In genomic region chr2:240584486-240585031, GRCh38 we compare ENCODE assay signal across 8 cellular contexts. TPM values are rescaled to one million over a fixed set of nuclear protein-coding genes. Genes with fewer than 3 reads are reported as not detected.
DNase-seq lines count a peak whose midpoint lies in the region; ATAC-seq and TF ChIP-seq lines count a peak whose summit lies in the region.

No MANE protein-coding gene starts in this region.

- peak; percentile 77 for DNase-seq in A673 (ENCODE audit: low spot score)
- DNase-seq in NCI-H2196 (lab: John Stamatoyannopoulos, UW; ENCODE audit: unreplicated experiment), result peak; percentile 46
- DNase-seq in amniotic epithelial cell (ENCODE audit: low read depth), result peak; percentile 42
- no peak for DNase-seq in naive thymus-derived CD4-positive, alpha-beta T cell
- no peak for DNase-seq in stimulated activated CD4-positive, alpha-beta T cell treated with anti-CD3 and anti-CD28 coated beads, Interleukin-2, amount 100 ng/mL, for 48 hours
- no peak for DNase-seq in stimulated activated CD4-positive, alpha-beta T cell treated with anti-CD3 and anti-CD28 coated beads, Interleukin-4, amount 100 ng/mL, for 1 hour

- POLR2A ChIA-PET in A673 (lab: Charles Lee; ENCODE audit: low non-redundant PET), result no interaction called here
- POLR2A ChIA-PET in naive thymus-derived CD4-positive, alpha-beta T cell (lab: Charles Lee), result interaction anchor here (3.4 to 11.2 kb wide), 2 partner anchors 15 to 22 kb away, joined by 51 to 264 read pairs; partner anchors contain the start of genes ANKMY1, DUSP28 and RNPEPL1

- TF ChIP-seq CTCF in A673 (conservative IDR thresholded peaks at IDR 0.05; ENCODE audit: low read depth, low read length), result no peak

- peak overlapping the region; percentile 62 to 96 (median 81) for H3K4me3 Mint-ChIP-seq in naive thymus-derived CD4-positive, alpha-beta T cell

- ATAC-seq in GM18511 (IDR thresholded peaks at IDR 0.05; ENCODE audit: unreplicated experiment), result peak; percentile 68
- ATAC-seq in HG02852 (IDR thresholded peaks at IDR 0.05; ENCODE audit: unreplicated experiment), result peak; percentile 52
- ATAC-seq in naive thymus-derived CD4-positive, alpha-beta T cell, result no peak

- H3K27me3 Mint-ChIP-seq in naive thymus-derived CD4-positive, alpha-beta T cell, result no peaks in the 10 kb centered on the region

- peak overlapping the region in 4 of 9 donors; percentile 61 to 76 (median 64) for H3K27ac Mint-ChIP-seq in naive thymus-derived CD4-positive, alpha-beta T cell

- no TSS peak for BruUV-seq in A673 (replicated peaks; lab: Mats Ljungman, UMichigan)

- CTCF ChIA-PET in A673 (lab: Charles Lee), result interaction anchor here (2.8 kb wide), 1 partner anchor 18 kb away, joined by 14 read pairs; no protein-coding TSS in a partner anchor
- CTCF ChIA-PET in naive thymus-derived CD4-positive, alpha-beta T cell (lab: Charles Lee), result interaction anchor here (7.8 kb wide), 1 partner anchor 20 kb away, joined by 61 read pairs; no protein-coding TSS in a partner anchor

- H3K27ac ChIP-seq in A673 (ENCODE audit: low read depth, low read length, poor library complexity, severe bottlenecking), result peak overlapping the region; percentile 97
- peak overlapping the region; percentile 24 for H3K27ac ChIP-seq in naive thymus-derived CD4-positive, alpha-beta T cell (ENCODE audit: low read depth, low read length)

- peaks cover 0 to 21% (median 16%) of the 10 kb centered on the region in 5 donors for H3K36me3 Mint-ChIP-seq in naive thymus-derived CD4-positive, alpha-beta T cell

- no peaks in the 10 kb centered on the region for H3K9me3 ChIP-seq in A673 (ENCODE audit: low read depth, low read length, poor library complexity, severe bottlenecking)
- H3K9me3 ChIP-seq in naive thymus-derived CD4-positive, alpha-beta T cell (ENCODE audit: control insufficient read depth in 2 of 3, low read length in 3 of 3), result no peaks in the 10 kb centered on the region

- intact Hi-C loops in A673 (cut with micrococcal nuclease; ENCODE audit: unreplicated experiment), result no loop called here
- intact Hi-C loops in naive thymus-derived CD4-positive, alpha-beta T cell (cut with micrococcal nuclease), result loop anchor here in 1 of 2 donors (5.0 kb wide), 1 partner anchor 1053 kb away; the partner anchor contains the start of genes ATG4B and THAP4

- H3K36me3 ChIP-seq in A673 (ENCODE audit: insufficient read depth, low read length, poor library complexity, severe bottlenecking), result peaks cover 8% of the 10 kb centered on the region
- peaks cover 0 to 6% (median 0%) of the 10 kb centered on the region in 3 experiments for H3K36me3 ChIP-seq in naive thymus-derived CD4-positive, alpha-beta T cell (ENCODE audit: control insufficient read depth in 2 of 3, insufficient read depth in 3 of 3, low read length in 3 of 3)

- H3K4me1 Mint-ChIP-seq in naive thymus-derived CD4-positive, alpha-beta T cell, result peaks cover 44 to 83% (median 71%) of the 10 kb centered on the region in 7 donors

- no peaks in the 10 kb centered on the region for H3K27me3 ChIP-seq in A673 (replicated peaks; ENCODE audit: insufficient read depth, low read depth, low read length, poor library complexity)
- H3K27me3 ChIP-seq in naive thymus-derived CD4-positive, alpha-beta T cell (ENCODE audit: control insufficient read depth in 2 of 2, insufficient read depth in 2 of 2, low read length in 2 of 2), result no peaks in the 10 kb centered on the region

- peaks cover 28% of the 10 kb centered on the region for H3K4me1 ChIP-seq in A673 (ENCODE audit: insufficient read depth, low read length, poor library complexity, severe bottlenecking)
- H3K4me1 ChIP-seq in naive thymus-derived CD4-positive, alpha-beta T cell (ENCODE audit: control insufficient read depth in 2 of 2, insufficient read depth in 2 of 2, low read length in 2 of 2), result peaks cover 37 to 39% of the 10 kb centered on the region in 2 donors

- H3K4me3 ChIP-seq in A673 (ENCODE audit: low read depth, low read length, poor library complexity, severe bottlenecking), result peak overlapping the region; percentile 96
- no peak overlapping the region for H3K4me3 ChIP-seq in naive thymus-derived CD4-positive, alpha-beta T cell (ENCODE audit: low read length)

- peaks cover 0 to 7% (median 0%) of the 10 kb centered on the region in 11 donors for H3K9me3 Mint-ChIP-seq in naive thymus-derived CD4-positive, alpha-beta T cell

RNA-seq across cellular contexts. Expression of gene CAPN10, which starts 2.0 kb away (rescaled TPM):
- 43.4 and 43.5 TPM in 2 replicates for total RNA-seq in A673 (2021)
- 10 to 100 TPM; 54.1 to 74.8 (median 64.5) TPM for total RNA-seq in naive thymus-derived CD4-positive, alpha-beta T cell
- 10 to 100 TPM in 1 of 2 donors, 1 to 10 TPM in 1; 8.4 to 14.1 TPM for polyA plus RNA-seq in naive thymus-derived CD4-positive, alpha-beta T cell

RNA-seq across cellular contexts. Expression of gene RNPEPL1, which starts 16.3 kb away (rescaled TPM):
- total RNA-seq in A673 (2021), result 26.5 and 29.4 TPM in 2 replicates
- 100 to 1,000 TPM in 4 of 5 experiments, 10 to 100 TPM in 1; 78.5 to 126 (median 112) TPM for total RNA-seq in naive thymus-derived CD4-positive, alpha-beta T cell
- 10 to 100 TPM; 23.0 to 51.2 TPM for polyA plus RNA-seq in naive thymus-derived CD4-positive, alpha-beta T cell

RNA-seq across cellular contexts. Expression of gene DUSP28, which starts 24.4 kb away (rescaled TPM):
- 4.9 and 5.1 TPM in 2 replicates for total RNA-seq in A673 (2021)
- total RNA-seq in naive thymus-derived CD4-positive, alpha-beta T cell, result 10 to 100 TPM; 11.1 to 19.5 (median 14.7) TPM
- 10 to 100 TPM; 17.8 to 30.1 TPM for polyA plus RNA-seq in naive thymus-derived CD4-positive, alpha-beta T cell

RNA-seq across cellular contexts. Expression of gene ANKMY1, which starts 26.8 kb away (rescaled TPM):
- total RNA-seq in A673 (2021), result 21.0 and 21.8 TPM in 2 replicates
- total RNA-seq in naive thymus-derived CD4-positive, alpha-beta T cell, result 10 to 100 TPM; 33.7 to 83.4 (median 49.2) TPM
- polyA plus RNA-seq in naive thymus-derived CD4-positive, alpha-beta T cell, result 10 to 100 TPM in 1 of 2 donors, 1 to 10 TPM in 1; 7.7 to 17.5 TPM

RNA-seq across cellular contexts. Expression of gene GPR35, which starts 40.7 kb away (rescaled TPM):
- total RNA-seq in A673 (2021), result 2.7 and 2.9 TPM in 2 replicates
- total RNA-seq in naive thymus-derived CD4-positive, alpha-beta T cell, result 10 to 100 TPM in 3 of 5 experiments, 1 to 10 TPM in 2; 7.1 to 19.0 (median 10.2) TPM
- 1 to 10 TPM in 1 of 2 donors, under 1 TPM in 1; 0.20 to 1.0 TPM for polyA plus RNA-seq in naive thymus-derived CD4-positive, alpha-beta T cell

Comparison
In these comparisons a context has a peak if more than half of its experiments do, and no peak if none do; other contexts are left out.
1. DNase-seq: peak in A673 (single experiment), NCI-H2196 (single experiment) and amniotic epithelial cell (single experiment); none in naive thymus-derived CD4-positive, alpha-beta T cell (0 of 9), stimulated activated CD4-positive, alpha-beta T cell treated with anti-CD3 and anti-CD28 coated beads, Interleukin-2, amount 100 ng/mL, for 48 hours (0 of 2) and stimulated activated CD4-positive, alpha-beta T cell treated with anti-CD3 and anti-CD28 coated beads, Interleukin-4, amount 100 ng/mL, for 1 hour (single experiment).